In genomic region chr7:39154815-39155214, GRCh38 we compare ENCODE assay signal across 1 cellular context.
TF ChIP-seq lines count a peak whose summit lies in the region.

No MANE protein-coding gene starts in this region.

TF ChIP-seq in liver, 16 proteins besides CTCF, POLR2A, EP300 and RAD21 (continued from another document):
- TF ChIP-seq REST (IDR thresholded peaks at IDR 0.05) (no peak), JUND (IDR thresholded peaks at IDR 0.05) (no peak), FOXA1 (IDR thresholded peaks at IDR 0.05) (no peak), MAX (IDR thresholded peaks at IDR 0.05) (no peak), NR2F2 (IDR thresholded peaks at IDR 0.05) (no peak), EGR1 (IDR thresholded peaks at IDR 0.05; ENCODE audit: low read depth in 2 of 2) (no peak), ATF3 (IDR thresholded peaks at IDR 0.05) (no peak), TAF1 (conservative IDR thresholded peaks at IDR 0.05) (no peak), RXRA (IDR thresholded peaks at IDR 0.05) (peak in 1 of 2 donors; percentile 6)
